8 cellular contexts compared by ENCODE assay signal in genomic region chr2:148814143-148814852, GRCh38.
DNase-seq lines count a peak whose midpoint lies in the region; ATAC-seq and TF ChIP-seq lines count a peak whose summit lies in the region.

No MANE protein-coding gene starts in this region.

- peak overlapping the region in 10 of 11 experiments; percentile 2 to 82 (median 71); a peak in 19 of 22 replicates for H3K4me2 ChIP-seq in BLaER1 treated with 17β-estradiol and CSF1 and Interleukin-3, amounts not matched to agents 10 nM and 100 nM

- H3K27me3 ChIP-seq in BLaER1 treated with 17β-estradiol and CSF1 and Interleukin-3, amounts not matched to agents 10 nM and 100 nM, result no peaks in the 10 kb centered on the region

- H3K9ac ChIP-seq in BLaER1 treated with 17β-estradiol and CSF1 and Interleukin-3, amounts not matched to agents 10 nM and 100 nM, result no peak overlapping the region

- peaks cover 4% of the 10 kb centered on the region for H3K27me3 Mint-ChIP-seq in WTC11 (ENCODE audit: low read depth)

- H4K20me1 ChIP-seq in BLaER1 treated with 17β-estradiol and CSF1 and Interleukin-3, amounts not matched to agents 10 nM and 100 nM, result no peaks in the 10 kb centered on the region

- ATAC-seq in WTC11, result no peak

- no peak for TF ChIP-seq CTCF in WTC11 (IDR thresholded peaks at IDR 0.05)
- TF ChIP-seq CTCF in GM13977 (IDR thresholded peaks at IDR 0.05; ENCODE audit: extremely low read depth, insufficient read depth, missing control alignments), result no peak

- peak overlapping the region in 5 of 11 experiments; percentile 7 to 56 (median 35); a peak in 7 of 22 replicates for H3K27ac ChIP-seq in BLaER1 treated with 17β-estradiol and CSF1 and Interleukin-3, amounts not matched to agents 10 nM and 100 nM

- CTCF ChIA-PET in WTC11 (lab: Charles Lee), result interaction anchor here (0.5 to 1.9 kb wide), 8 partner anchors 15 to 826 kb away, joined by 3 to 10 read pairs (median 4); no protein-coding TSS in a partner anchor

- H3K4me3 ChIP-seq in BLaER1 treated with 17β-estradiol and CSF1 and Interleukin-3, amounts not matched to agents 10 nM and 100 nM, result no peak overlapping the region

- in situ Hi-C loops in GM13977 (cut with MboI; ENCODE audit: low pct_unique_long_range_greater_than_20kb, low sequenced_read_pairs, unreplicated experiment), result no loop called here

- POLR2A ChIA-PET in WTC11 (lab: Charles Lee), result interaction anchor here (0.9 to 1.3 kb wide), 2 partner anchors 61 to 169 kb away, joined by 3 to 4 read pairs; partner anchors contain the start of gene KIF5C

- H3K27ac Mint-ChIP-seq in WTC11, result peak overlapping the region; percentile 95

- no peak overlapping the region for H3K4me3 Mint-ChIP-seq in WTC11

- H3K4me1 ChIP-seq in BLaER1 treated with 17β-estradiol and CSF1 and Interleukin-3, amounts not matched to agents 10 nM and 100 nM, result peaks cover 5 to 28% (median 16%) of the 10 kb centered on the region in 10 experiments; a peak in 19 of 20 replicates

- no peaks in the 10 kb centered on the region for H3K36me3 ChIP-seq in BLaER1 treated with 17β-estradiol and CSF1 and Interleukin-3, amounts not matched to agents 10 nM and 100 nM

- H3K9me3 Mint-ChIP-seq in WTC11, result no peaks in the 10 kb centered on the region

- H3K36me3 Mint-ChIP-seq in WTC11, result no peaks in the 10 kb centered on the region

- peaks cover 64% of the 10 kb centered on the region for H3K4me1 Mint-ChIP-seq in WTC11

- DNase-seq in H4 (ENCODE audit: low spot score), result peak; percentile 63
- no peak for DNase-seq in WTC11 (ENCODE audit: low spot score)
- DNase-seq in kidney glomerular epithelial cell (lab: John Stamatoyannopoulos, UW), result peak; percentile 54
- DNase-seq in SKM-1 (lab: John Stamatoyannopoulos, UW; ENCODE audit: unreplicated experiment), result no peak
- DNase-seq in NCI-H2196 (lab: John Stamatoyannopoulos, UW; ENCODE audit: unreplicated experiment), result no peak
- DNase-seq in NCI-H345 treated with DMSO at 0.1 percent for 48 hours (lab: John Stamatoyannopoulos, UW; ENCODE audit: unreplicated experiment), result no peak
- no peak for DNase-seq in GM13977 (ENCODE audit: low spot score)

- H3K9me3 ChIP-seq in BLaER1 treated with 17β-estradiol and CSF1 and Interleukin-3, amounts not matched to agents 10 nM and 100 nM (replicated peaks in 1 of 11), result no peaks in the 10 kb centered on the region

TF ChIP-seq in WTC11, 78 proteins besides CTCF, POLR2A, EP300 and RAD21:
- TF ChIP-seq FOXP1 (CRISPR knock-in tag; IDR thresholded peaks at IDR 0.05; ENCODE audit: borderline replicate concordance) (no peak), ZNF671 (CRISPR knock-in tag; IDR thresholded peaks at IDR 0.05) (no peak), ZNF138 (CRISPR knock-in tag; conservative IDR thresholded peaks at IDR 0.05) (no peak), USF2 (CRISPR knock-in tag; IDR thresholded peaks at IDR 0.05) (no peak), GTF2I (CRISPR knock-in tag; conservative IDR thresholded peaks at IDR 0.05) (no peak), SMAD3 (CRISPR knock-in tag; IDR thresholded peaks at IDR 0.05; ENCODE audit: borderline replicate concordance) (no peak), FOXP4 (CRISPR knock-in tag; IDR thresholded peaks at IDR 0.05) (no peak)

Comparison
In these comparisons a context has a peak if more than half of its experiments do, and no peak if none do; other contexts are left out.
1. DNase-seq: peak in H4 (single experiment) and kidney glomerular epithelial cell (single experiment); none in WTC11 (single experiment), SKM-1 (single experiment), NCI-H2196 (single experiment), NCI-H345 treated with DMSO at 0.1 percent for 48 hours (single experiment) and GM13977 (single experiment).